In genomic region chr16:50611995-50612848, GRCh38 we compare ENCODE assay signal across 1 cellular context.
A peak's percentile ranks its signal among the peaks of the same experiment; 100 is the strongest.
TF ChIP-seq lines count a peak whose summit lies in the region.

No MANE protein-coding gene starts in this region.

TF ChIP-seq in HepG2, 621 proteins besides CTCF, POLR2A, EP300 and RAD21 (continued from another document and continues in another):
- TF ChIP-seq RNF219 (CRISPR knock-in tag; IDR thresholded peaks at IDR 0.05) = no peak
- no peak for TF ChIP-seq PTBP1 (IDR thresholded peaks at IDR 0.05; ENCODE audit: low read depth, low read length, poor library complexity, severe bottlenecking)
- no peak for TF ChIP-seq SIN3A (IDR thresholded peaks at IDR 0.05; ENCODE audit: borderline replicate concordance, low read depth, low read length)
- no peak for TF ChIP-seq NFE2 (CRISPR knock-in tag; IDR thresholded peaks at IDR 0.05)
- peak; percentile 96 for TF ChIP-seq RBM22 (optimal IDR thresholded peaks at IDR 0.05; ENCODE audit: low read length)
- no peak for TF ChIP-seq ZNF781 (CRISPR knock-in tag; IDR thresholded peaks at IDR 0.05; ENCODE audit: borderline replicate concordance, not compliant biosample characterization)
- no peak for TF ChIP-seq SKIL (CRISPR knock-in tag; IDR thresholded peaks at IDR 0.05; ENCODE audit: borderline replicate concordance)
- no peak for TF ChIP-seq BCLAF1 (IDR thresholded peaks at IDR 0.05)
- no peak for TF ChIP-seq JUNB (CRISPR knock-in tag; IDR thresholded peaks at IDR 0.05; ENCODE audit: borderline replicate concordance)
- TF ChIP-seq ZNF280D (CRISPR knock-in tag; IDR thresholded peaks at IDR 0.05) = no peak
- TF ChIP-seq MIER3 (CRISPR knock-in tag; IDR thresholded peaks at IDR 0.05; ENCODE audit: borderline replicate concordance) = no peak
- TF ChIP-seq ZKSCAN8 (CRISPR knock-in tag; IDR thresholded peaks at IDR 0.05; ENCODE audit: borderline replicate concordance) = no peak
- no peak for TF ChIP-seq ZSCAN25 (CRISPR knock-in tag; IDR thresholded peaks at IDR 0.05)
- no peak for TF ChIP-seq ZHX2 (IDR thresholded peaks at IDR 0.05; ENCODE audit: low read depth)
- TF ChIP-seq ZHX2 (CRISPR knock-in tag; IDR thresholded peaks at IDR 0.05; ENCODE audit: borderline replicate concordance) = no peak
- TF ChIP-seq ZNF556 (CRISPR knock-in tag; IDR thresholded peaks at IDR 0.05; ENCODE audit: borderline replicate concordance) = no peak
- no peak for TF ChIP-seq ZBTB7A (CRISPR knock-in tag; IDR thresholded peaks at IDR 0.05)
- no peak for TF ChIP-seq YEATS4 (CRISPR knock-in tag; IDR thresholded peaks at IDR 0.05; ENCODE audit: borderline replicate concordance)
- TF ChIP-seq CERS6 (CRISPR knock-in tag; IDR thresholded peaks at IDR 0.05) = no peak
- TF ChIP-seq ZFP82 (CRISPR knock-in tag; IDR thresholded peaks at IDR 0.05; ENCODE audit: borderline replicate concordance) = no peak
- no peak for TF ChIP-seq BATF2 (CRISPR knock-in tag; IDR thresholded peaks at IDR 0.05)
- no peak for TF ChIP-seq TEAD2 (CRISPR knock-in tag; IDR thresholded peaks at IDR 0.05)
- no peak for TF ChIP-seq ZFP62 (CRISPR knock-in tag; IDR thresholded peaks at IDR 0.05)
- TF ChIP-seq THAP8 (CRISPR knock-in tag; IDR thresholded peaks at IDR 0.05; ENCODE audit: borderline replicate concordance) = no peak
- no peak for TF ChIP-seq ZNF3 (CRISPR knock-in tag; IDR thresholded peaks at IDR 0.05)
- TF ChIP-seq ZNF691 (CRISPR knock-in tag; IDR thresholded peaks at IDR 0.05; ENCODE audit: borderline replicate concordance, low read depth) = no peak
- no peak for TF ChIP-seq CHD2 (IDR thresholded peaks at IDR 0.05; ENCODE audit: low read depth, low read length)
- 0 out of 2 replicates have a peak, but pooled peaks have one; percentile 32 for TF ChIP-seq TFE3 (CRISPR knock-in tag; IDR thresholded peaks at IDR 0.05)
- no peak for TF ChIP-seq GPBP1L1 (CRISPR knock-in tag; IDR thresholded peaks at IDR 0.05)
